Comparison of ENCODE assay signal across 34 cellular contexts in the genomic region with DNA sequence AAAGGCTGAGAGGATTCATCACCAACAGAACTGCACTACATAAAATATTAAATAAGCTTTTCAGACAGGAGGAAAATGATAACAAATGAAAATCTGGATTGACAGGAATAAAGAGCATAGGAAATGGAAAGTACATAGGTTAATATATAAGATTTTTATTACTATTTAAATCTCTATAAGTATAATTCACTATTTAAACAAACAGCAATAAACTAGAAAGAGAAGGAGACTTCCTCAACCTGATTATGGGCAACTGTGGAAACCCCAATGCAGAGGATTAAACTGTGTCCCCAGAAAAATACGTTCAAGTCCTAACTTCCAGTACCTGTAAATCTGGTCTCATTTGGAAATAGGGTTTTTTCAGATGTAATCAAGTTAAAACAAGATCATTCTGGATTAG.
"Had no signal": no experiment of that assay in that cellular context is flagged by ENCODE, and none has a peak within 500 bp of the region (broad histone marks: within the 10 kb centered on the region; RNA-seq: fewer than 3 reads in every experiment).

No MANE protein-coding gene starts in this region.

- H3K27ac ChIP-seq: KMS-11 had no signal

- DNase-seq: Karpas-422, Kasumi-1, KG1, MG63, MM.1S, MV-4-11, NCI-H1048, NCI-H1092, NCI-H1092 treated with DMSO at 0.1 percent for 48 hours, NCI-H1105, NCI-H1105 treated with DMSO at 0.1 percent for 48 hours, NCI-H1417, NCI-H1417 treated with DMSO at 0.1 percent for 48 hours, NCI-H1436, NCI-H1436 treated with DMSO at 0.1 percent for 48 hours, NCI-H146, NCI-H1694, NCI-H1694 treated with DMSO at 0.1 percent for 48 hours, NCI-H187, NCI-H187 treated with DMSO at 0.1 percent for 48 hours, NCI-H1930, NCI-H2029, NCI-H2029 treated with DMSO at 0.1 percent for 48 hours, NCI-H2081, NCI-H2081 treated with DMSO at 0.1 percent for 48 hours, NCI-H2107, NCI-H2171, NCI-H2171 treated with DMSO at 0.1 percent for 48 hours, NCI-H2227 treated with DMSO at 0.1 percent for 48 hours, NCI-H226, NCI-H345, NCI-H446, NCI-H446 treated with DMSO at 0.1 percent for 48 hours had no signal

- H3K27me3 ChIP-seq: MG63 had no signal

- H3K4me3 ChIP-seq: MG63 had no signal

- H3K36me3 ChIP-seq: MG63 had no signal

- H3K9me3 ChIP-seq: MG63 had no signal
